ENCODE assay signal across 10 cellular contexts in the genomic region with DNA sequence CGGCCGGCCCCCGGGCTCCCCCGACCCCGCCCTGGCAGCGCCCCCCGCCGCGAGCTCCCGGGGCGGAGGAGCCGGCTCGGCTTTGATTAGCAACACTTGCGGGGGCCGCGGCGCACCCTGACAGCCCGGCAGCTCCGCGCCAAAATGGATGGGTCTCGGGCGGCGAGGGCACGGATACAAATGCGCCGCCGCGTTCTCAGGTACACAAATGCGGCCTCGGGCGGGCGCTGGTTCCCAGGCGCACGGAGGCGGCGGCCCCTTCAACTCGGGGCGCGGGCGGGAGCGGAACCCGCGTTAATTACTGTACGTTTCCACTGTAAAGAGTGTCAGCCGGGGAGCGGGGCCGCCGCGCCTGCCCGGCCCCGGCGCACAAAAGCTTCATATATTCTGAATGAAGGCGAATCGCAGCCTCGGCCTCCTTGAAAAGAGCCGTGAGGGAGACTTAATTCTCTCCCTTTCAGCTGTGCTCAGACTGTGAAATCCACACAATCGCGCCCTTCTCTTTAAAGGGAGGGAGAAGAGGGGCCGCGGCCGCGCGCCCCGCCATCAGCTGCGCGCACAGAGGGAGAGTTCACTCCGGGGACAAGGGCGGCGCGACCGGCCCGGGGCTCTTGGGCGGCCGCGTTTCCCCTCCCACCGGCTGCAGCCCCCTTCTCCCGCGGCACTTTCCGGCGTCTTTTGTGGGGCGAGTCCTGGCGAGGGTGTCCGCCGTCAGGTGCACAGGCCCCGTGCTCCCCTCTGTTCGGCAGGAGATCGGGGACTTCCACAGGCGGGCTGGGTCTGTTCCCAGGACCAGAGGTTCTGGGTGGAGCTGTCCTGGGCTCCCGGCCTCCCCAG. TPM values are rescaled to one million over a fixed set of nuclear protein-coding genes. Genes with fewer than 3 reads are reported as not detected.
DNase-seq lines count a peak whose midpoint lies in the region; ATAC-seq and TF ChIP-seq lines count a peak whose summit lies in the region.
"Had no signal": no experiment of that assay in that cellular context is flagged by ENCODE, and none has a peak within 500 bp of the region (broad histone marks: within the 10 kb centered on the region; RNA-seq: fewer than 3 reads in every experiment).

No MANE protein-coding gene starts in this region.

- no peaks in the 10 kb centered on the region for H3K9me2 ChIP-seq in HCT116 (ENCODE audit: insufficient read depth)

- in situ Hi-C loops in gastrocnemius medialis (cut with MboI; ENCODE audit: low sequenced_read_pairs in 4 of 4): no loop called here

- DNase-seq in HCT116 (ENCODE audit: low read depth, low spot score) (no peak), SK-N-DZ (ENCODE audit: low spot score) (peak; percentile 21), head of caudate nucleus (peak in 41 of 42 donors; percentile 18 to 78 (median 54)), gastrocnemius medialis (no peak), NCI-H345 treated with DMSO at 0.1 percent for 48 hours (lab: John Stamatoyannopoulos, UW; ENCODE audit: unreplicated experiment) (no peak), GM19240 (ENCODE audit: insufficient read length, low spot score) (no peak)
- no peak for DNase-seq in activated CD4-positive, CD25-positive, alpha-beta regulatory T cell (lab: John Stamatoyannopoulos, UW)
- DNase-seq: body of pancreas, T-cell had no signal

- CTCF ChIA-PET in HCT116 (lab: Charles Lee): interaction anchor here (2.4 kb wide), 1 partner anchor 332 kb away, joined by 10 read pairs; no protein-coding TSS in a partner anchor

- TF ChIP-seq POLR2A in HCT116 (IDR thresholded peaks at IDR 0.05; ENCODE audit: borderline replicate concordance, extremely low read depth, insufficient read depth, insufficient read length): no peak
- TF ChIP-seq POLR2A in gastrocnemius medialis (IDR thresholded peaks at IDR 0.05): no peak

- H3K27ac ChIP-seq in HCT116 (ENCODE audit: low read depth, low read length) (peak overlapping the region; percentile 21; the same call in 1 of the 2 replicates), gastrocnemius medialis (no peak overlapping the region)
- H3K27ac ChIP-seq: body of pancreas had no signal

- H3K27me3 ChIP-seq in HCT116 (ENCODE audit: insufficient read depth, low read length) (peaks cover 17% of the 10 kb centered on the region; the same call in 1 of the 2 replicates), gastrocnemius medialis (peaks cover 33 to 39% (median 35%) of the 10 kb centered on the region in 3 donors)

- no peaks in the 10 kb centered on the region for H4K20me1 ChIP-seq in HCT116 (ENCODE audit: insufficient read depth)

- peaks cover 12 to 22% of the 10 kb centered on the region in 2 experiments for H3K4me1 ChIP-seq in HCT116 (ENCODE audit: control insufficient read depth in 1 of 2, insufficient read depth in 2 of 2, low read length in 2 of 2)
- peaks cover 0 to 4% of the 10 kb centered on the region in 2 donors for H3K4me1 ChIP-seq in gastrocnemius medialis

- H3K79me2 ChIP-seq in HCT116 (ENCODE audit: insufficient read depth, low read length): no peaks in the 10 kb centered on the region

- H3K36me3 ChIP-seq in HCT116 (ENCODE audit: control insufficient read depth in 1 of 2, insufficient read depth in 2 of 2, low read length in 2 of 2) (no peaks in the 10 kb centered on the region), gastrocnemius medialis (no peaks in the 10 kb centered on the region)

- ATAC-seq in HCT116 (peak; percentile 83), gastrocnemius medialis (no peak), HG03521 (IDR thresholded peaks at IDR 0.05; ENCODE audit: unreplicated experiment) (no peak)
- ATAC-seq: body of pancreas, T-cell had no signal

- peak overlapping the region; percentile 42 to 60 for H3K4me3 ChIP-seq in HCT116 (replicated peaks in 1 of 2; ENCODE audit: low read depth in 1 of 2, low read length in 2 of 2)
- peak overlapping the region; percentile 24 to 51 (median 40) for H3K4me3 ChIP-seq in gastrocnemius medialis
- H3K4me3 ChIP-seq: body of pancreas had no signal

- RAD21 ChIA-PET in HCT116 (lab: Charles Lee; ENCODE audit: low non-redundant PET in 1 of 2, low total read pairs in 2 of 2, uncharacterized antibody in 2 of 2, unreplicated experiment in 2 of 2): no interaction called here

- BruUV-seq in HCT116 (replicated peaks; lab: Mats Ljungman, UMichigan): no TSS peak

- H3K9me3 ChIP-seq in HCT116 (ENCODE audit: control insufficient read depth in 1 of 2, insufficient read depth in 1 of 2, low read depth in 1 of 2, low read length in 2 of 2) (no peaks in the 10 kb centered on the region), gastrocnemius medialis (no peaks in the 10 kb centered on the region)
- H3K9me3 ChIP-seq: body of pancreas had no signal

- TF ChIP-seq CTCF in HCT116 (IDR thresholded peaks at IDR 0.05 in 2 of 3, conservative IDR thresholded peaks at IDR 0.05 in 1 of 3; ENCODE audit: borderline replicate concordance in 1 of 3, insufficient read depth in 1 of 3, low read depth in 2 of 3, low read length in 2 of 3): no peak
- no peak for TF ChIP-seq CTCF in gastrocnemius medialis (IDR thresholded peaks at IDR 0.05 in 4 of 5, conservative IDR thresholded peaks at IDR 0.05 in 1 of 5)

- peak overlapping the region; percentile 87 for H3K4me2 ChIP-seq in HCT116 (ENCODE audit: low read length)

- intact Hi-C loops in HCT116 (cut with micrococcal nuclease): no loop called here
- intact Hi-C loops in head of caudate nucleus (cut with DNase I): no loop called here
- intact Hi-C loops in gastrocnemius medialis (cut with DNase I; ENCODE audit: low total_unique reads): no loop called here

- TF ChIP-seq RAD21 in HCT116 (IDR thresholded peaks at IDR 0.05; ENCODE audit: low read depth): no peak

- peak overlapping the region; percentile 35 for H3K9ac ChIP-seq in HCT116 (ENCODE audit: low read length)

- POLR2A ChIA-PET in HCT116 (lab: Charles Lee): no interaction called here

- peak overlapping the region; percentile 82 for H2AFZ ChIP-seq in HCT116 (ENCODE audit: low read depth, low read length, poor library complexity, severe bottlenecking)

TF ChIP-seq in HCT116, 20 proteins besides CTCF, POLR2A, EP300 and RAD21:
- TF ChIP-seq EGR1 (IDR thresholded peaks at IDR 0.05; ENCODE audit: low read depth) (peak; percentile 40; the same call in 1 of the 2 replicates), ELF1 (IDR thresholded peaks at IDR 0.05; ENCODE audit: borderline replicate concordance, low read depth) (no peak), TCF7L2 (IDR thresholded peaks at IDR 0.05; ENCODE audit: borderline replicate concordance, extremely low read depth, insufficient read depth, insufficient read length) (peak; percentile 90)
TF ChIP-seq in HCT116: peak in this region for 2.

RNA-seq across cellular contexts. Expression of a gene that starts 27.0 kb away (rescaled TPM):
- total RNA-seq in HCT116 (2021; ENCODE audit: unreplicated experiment): 11.3 TPM
- 3.9 and 4.4 TPM in 2 replicates for polyA plus RNA-seq in HCT116 (2012)
- 2.6 and 3.7 TPM in 2 replicates for polyA plus RNA-seq in SK-N-DZ (2014; cell fraction: cytosol; rRNA removed)
- polyA plus RNA-seq in SK-N-DZ (2014; cell fraction: nucleus; rRNA removed): 0.52 and 1.6 TPM in 2 replicates
- total RNA-seq in gastrocnemius medialis: 1 to 10 TPM in 2 of 4 donors, under 1 TPM in 2; 0.95 to 2.1 (median 1.1) TPM
- total RNA-seq: body of pancreas, T-cell had no signal

Comparison
In these comparisons a context has a peak if more than half of its experiments do, and no peak if none do; other contexts are left out.
1. DNase-seq: peak in SK-N-DZ (single experiment) and head of caudate nucleus (41 of 42); none in HCT116 (single experiment), gastrocnemius medialis (0 of 2), NCI-H345 treated with DMSO at 0.1 percent for 48 hours (single experiment), activated CD4-positive, CD25-positive, alpha-beta regulatory T cell (0 of 4) and GM19240 (single experiment).